ENCODE assay signal across 7 cellular contexts in genomic region chr3:57594576-57594975, GRCh38. TPM values are rescaled to one million over a fixed set of nuclear protein-coding genes. Genes with fewer than 3 reads are reported as not detected.
DNase-seq lines count a peak whose midpoint lies in the region; ATAC-seq, FAIRE-seq and TF ChIP-seq lines count a peak whose summit lies in the region.

No MANE protein-coding gene starts in this region.

- H3K9ac ChIP-seq in skeletal muscle tissue (ENCODE audit: low read depth in 1 of 3, low read length in 3 of 3): peak overlapping the region; percentile 4 to 96 (median 51)

- H3K4me1 Mint-ChIP-seq in HFFc6 (ENCODE audit: low read depth): peaks cover 56% of the 10 kb centered on the region
- peaks cover 56% of the 10 kb centered on the region for H3K4me1 Mint-ChIP-seq in activated B cell treated with CpG ODN at 0.5 μM for 24 hours

- peaks cover 21 to 35% (median 22%) of the 10 kb centered on the region in 3 donors for H3K4me1 ChIP-seq in skeletal muscle tissue (ENCODE audit: control insufficient read depth in 3 of 3, insufficient read depth in 3 of 3, low read length in 3 of 3)

- no peak for TF ChIP-seq POLR2A in H54 (IDR thresholded peaks at IDR 0.05; ENCODE audit: low read depth, low read length)

- H3K27ac ChIP-seq in skeletal muscle tissue (ENCODE audit: low read depth, low read length): peak overlapping the region; percentile 99

- H3K27me3 Mint-ChIP-seq in HFFc6 (ENCODE audit: insufficient read depth): peaks cover 22% of the 10 kb centered on the region
- no peaks in the 10 kb centered on the region for H3K27me3 Mint-ChIP-seq in activated B cell treated with CpG ODN at 0.5 μM for 24 hours

- intact Hi-C loops in activated B cell treated with CpG ODN at 0.5 μM for 24 hours (cut with micrococcal nuclease): loop anchor here (10.0 kb wide), 2 partner anchors 790 to 1040 kb away; partner anchors contain the start of genes ARHGEF3 and CCDC66

- H3K9me3 ChIP-seq in skeletal muscle tissue (ENCODE audit: control insufficient read depth in 3 of 3, low read length in 3 of 3): no peaks in the 10 kb centered on the region

- no peak for ATAC-seq in activated B cell treated with CpG ODN at 0.5 μM for 24 hours (ENCODE audit: low read depth)

- POLR2A ChIA-PET in activated B cell treated with CpG ODN at 0.5 μM for 24 hours (lab: Charles Lee): no interaction called here

- peaks cover 8% of the 10 kb centered on the region; the same call in 1 of the 2 replicates for H3K9me3 Mint-ChIP-seq in HFFc6
- no peaks in the 10 kb centered on the region for H3K9me3 Mint-ChIP-seq in activated B cell treated with CpG ODN at 0.5 μM for 24 hours

- no peak for FAIRE-seq in H54 (lab: Jason Lieb, UNC)

- DNase-seq in HFFc6 (no peak), activated B cell treated with CpG ODN at 0.5 μM for 24 hours (no peak), fibroblast of the aortic adventitia (ENCODE audit: low read depth) (no peak), OCI-M2 (lab: John Stamatoyannopoulos, UW; ENCODE audit: unreplicated experiment) (no peak), H54 (ENCODE audit: insufficient read length, low spot score) (no peak), GDM1 (lab: John Stamatoyannopoulos, UW) (no peak)

- H3K4me3 ChIP-seq in fibroblast of the aortic adventitia (ENCODE audit: low read depth, low read length): peak overlapping the region; percentile 100
- H3K4me3 ChIP-seq in skeletal muscle tissue (ENCODE audit: low read length in 3 of 3): peak overlapping the region in 2 of 3 donors; percentile 89 to 99

- H3K27ac Mint-ChIP-seq in HFFc6 (peak overlapping the region; percentile 99), activated B cell treated with CpG ODN at 0.5 μM for 24 hours (no peak overlapping the region)

- peaks cover 52% of the 10 kb centered on the region for H3K36me3 Mint-ChIP-seq in HFFc6 (ENCODE audit: low read depth)
- H3K36me3 Mint-ChIP-seq in activated B cell treated with CpG ODN at 0.5 μM for 24 hours (ENCODE audit: low read depth): peaks cover 34% of the 10 kb centered on the region

- H3K27me3 ChIP-seq in skeletal muscle tissue (ENCODE audit: control insufficient read depth in 3 of 3, insufficient read depth in 3 of 3, low read length in 3 of 3): no peaks in the 10 kb centered on the region

- H3K36me3 ChIP-seq in skeletal muscle tissue (ENCODE audit: control insufficient read depth in 3 of 3, insufficient read depth in 3 of 3, low read length in 3 of 3): peaks cover 0 to 2% (median 2%) of the 10 kb centered on the region in 3 donors

- H3K4me3 Mint-ChIP-seq in HFFc6 (peak overlapping the region; percentile 99), activated B cell treated with CpG ODN at 0.5 μM for 24 hours (peak overlapping the region; percentile 9)

- TF ChIP-seq CTCF in HFFc6 (IDR thresholded peaks at IDR 0.05): no peak
- TF ChIP-seq CTCF in activated B cell treated with CpG ODN at 0.5 μM for 24 hours (IDR thresholded peaks at IDR 0.05): no peak
- TF ChIP-seq CTCF in fibroblast of the aortic adventitia (IDR thresholded peaks at IDR 0.05; ENCODE audit: insufficient read depth, low read length): no peak

- CTCF ChIA-PET in activated B cell treated with CpG ODN at 0.5 μM for 24 hours (lab: Charles Lee): no interaction called here

RNA-seq across cellular contexts. Expression of gene ARF4, which starts 2.6 kb away (rescaled TPM):
- total RNA-seq in HFFc6 (2021; fragmentation: NEBNext Ultra II Directional; extraction: Animal tissue kit (Norgen Biotek cat#: 25700)): 100 to 1,000 TPM; 446 to 567 (median 535) TPM
- total RNA-seq in activated B cell treated with CpG ODN at 0.5 μM for 24 hours: 43.0 and 45.1 TPM in 2 replicates
- total RNA-seq in fibroblast of the aortic adventitia (ENCODE audit: low replicate concordance): 86.7 and 417 TPM in 2 replicates
- total RNA-seq in skeletal muscle tissue: 117 TPM

RNA-seq across cellular contexts. Expression of gene PDE12, which starts 38.5 kb away (rescaled TPM):
- 10 to 100 TPM; 17.6 to 21.9 (median 20.8) TPM for total RNA-seq in HFFc6 (2021; fragmentation: NEBNext Ultra II Directional; extraction: Animal tissue kit (Norgen Biotek cat#: 25700))
- 23.7 and 24.8 TPM in 2 replicates for total RNA-seq in activated B cell treated with CpG ODN at 0.5 μM for 24 hours
- total RNA-seq in fibroblast of the aortic adventitia (ENCODE audit: low replicate concordance): 10.4 and 21.0 TPM in 2 replicates
- 6.8 TPM for total RNA-seq in skeletal muscle tissue

RNA-seq across cellular contexts. Expression of gene DNAH12, which starts 50.4 kb away (rescaled TPM):
- under 1 TPM in 5 of 6 experiments, not detected in 1; 0.05 to 0.07 (median 0.05) TPM for total RNA-seq in HFFc6 (2021; fragmentation: NEBNext Ultra II Directional; extraction: Animal tissue kit (Norgen Biotek cat#: 25700))
- total RNA-seq in activated B cell treated with CpG ODN at 0.5 μM for 24 hours: 0.05 and 0.22 TPM in 2 replicates
- 0.09 and 0.25 TPM in 2 replicates for total RNA-seq in fibroblast of the aortic adventitia (ENCODE audit: low replicate concordance)
- 0.52 TPM for total RNA-seq in skeletal muscle tissue
